24 cellular contexts compared by ENCODE assay signal in genomic region chr12:5481645-5482044, GRCh38. TPM values are rescaled to one million over a fixed set of nuclear protein-coding genes. Genes with fewer than 3 reads are reported as not detected.
A peak's percentile ranks its signal among the peaks of the same experiment; 100 is the strongest.
DNase-seq lines count a peak whose midpoint lies in the region; ATAC-seq, FAIRE-seq and TF ChIP-seq lines count a peak whose summit lies in the region.
"Had no signal": no experiment of that assay in that cellular context is flagged by ENCODE, and none has a peak within 500 bp of the region (broad histone marks: within the 10 kb centered on the region; RNA-seq: fewer than 3 reads in every experiment).

No MANE protein-coding gene starts in this region.

- H4K20me1 ChIP-seq in IMR-90 (ENCODE audit: insufficient read depth, low read length) (peaks cover 10% of the 10 kb centered on the region), H1 (replicated peaks in 1 of 2; ENCODE audit: control insufficient read depth in 1 of 2, insufficient read depth in 2 of 2, low read length in 2 of 2) (no peaks in the 10 kb centered on the region)
- H4K20me1 ChIP-seq: BLaER1 treated with 17β-estradiol and CSF1 and Interleukin-3, amounts not matched to agents 10 nM and 100 nM had no signal

- H3K27me3 ChIP-seq in IMR-90 (ENCODE audit: control insufficient read depth, insufficient read depth, low read length) (no peaks in the 10 kb centered on the region), H1 (replicated peaks in 1 of 4; ENCODE audit: control insufficient read depth in 3 of 4, extremely low read depth in 1 of 4, insufficient read depth in 3 of 4, low read length in 3 of 4) (peaks cover 0 to 6% (median 0%) of the 10 kb centered on the region in 4 experiments; a peak in 4 of 7 replicates), upper lobe of right lung (no peaks in the 10 kb centered on the region)
- H3K27me3 ChIP-seq: BLaER1 treated with 17β-estradiol and CSF1 and Interleukin-3, amounts not matched to agents 10 nM and 100 nM had no signal

- BruUV-seq in IMR-90 (replicated peaks; lab: Mats Ljungman, UMichigan), result no TSS peak

- H3K4me1 ChIP-seq in IMR-90 (ENCODE audit: control insufficient read depth, insufficient read depth, low read length) (peaks cover 35% of the 10 kb centered on the region), H1 (replicated peaks in 1 of 4; ENCODE audit: control insufficient read depth in 3 of 4, insufficient read depth in 4 of 4, low read length in 3 of 4) (peaks cover 3 to 18% (median 11%) of the 10 kb centered on the region in 4 experiments; a peak in 6 of 7 replicates), upper lobe of right lung (no peaks in the 10 kb centered on the region)
- H3K4me1 ChIP-seq: A549, BE2C had no signal

- CTCF ChIA-PET in IMR-90 (lab: Yijun Ruan, JAX), result no interaction called here
- CTCF ChIA-PET in H1 (lab: Charles Lee; ENCODE audit: partially characterized antibody), result no interaction called here

- peak overlapping the region; percentile 55; the same call in 1 of the 2 replicates for H2BK12ac ChIP-seq in H1 (ENCODE audit: low read depth, low read length)

- H3K4me3 ChIP-seq in IMR-90 (ENCODE audit: insufficient read depth, low read depth, low read length) (no peak overlapping the region), H1 (ENCODE audit: extremely low read depth in 1 of 4, insufficient read depth in 2 of 4, low read depth in 3 of 4, low read length in 4 of 4) (no peak overlapping the region), upper lobe of right lung (no peak overlapping the region)
- H3K4me3 ChIP-seq: A549; BLaER1 treated with 17β-estradiol and CSF1 and Interleukin-3, amounts not matched to agents 10 nM and 100 nM; GM12878 had no signal

- H3K14ac ChIP-seq in IMR-90 (replicated peaks; ENCODE audit: low read depth, low read length) (peak overlapping the region; percentile 37; the same call in 1 of the 2 replicates), H1 (ENCODE audit: insufficient read length) (no peak overlapping the region)

- peaks cover 35% of the 10 kb centered on the region for H3K9me1 ChIP-seq in IMR-90 (ENCODE audit: insufficient read depth, low read length)

- 80% methylated on average over 2 of the region's 5 CpGs; no CpG with 5 or more reads in 1 of the 2 experiments for WGBS in IMR-90 (ENCODE audit: extremely low coverage in 2 of 2, insufficient read length in 1 of 2), 2 experiments
- WGBS in H1 (ENCODE audit: extremely low coverage in 1 of 2, insufficient coverage in 1 of 2, insufficient read length in 1 of 2, insufficient replicate concordance in 2 of 2, low coverage in 1 of 2, low lambda C conversion rate in 2 of 2, missing lambda C conversion rate in 1 of 2), 2 experiments, result 87% methylated on average over 5 of the region's 5 CpGs; no CpG with 5 or more reads in 1 of the 2 experiments

- H4K5ac ChIP-seq in IMR-90 (ENCODE audit: low read depth, low read length), result no peak overlapping the region
- no peak overlapping the region for H4K5ac ChIP-seq in H1 (ENCODE audit: insufficient read length, low read depth, low read length)

- 0 out of 2 replicates have a peak overlapping the region, but pooled peaks have one; percentile 36 for H4K91ac ChIP-seq in IMR-90 (ENCODE audit: insufficient read depth, low read depth, low read length)
- no peak overlapping the region for H4K91ac ChIP-seq in H1 (replicated peaks; ENCODE audit: insufficient read length, low read length)

- no peak overlapping the region for H2AK9ac ChIP-seq in IMR-90 (replicated peaks; ENCODE audit: low read depth, low read length, poor library complexity)

- TF ChIP-seq RAD21 in IMR-90 (IDR thresholded peaks at IDR 0.05; ENCODE audit: low read length) (no peak), H1 (IDR thresholded peaks at IDR 0.05 in 1 of 2, conservative IDR thresholded peaks at IDR 0.05 in 1 of 2; ENCODE audit: low read depth in 2 of 2, low read length in 2 of 2) (no peak)

- H3K9me3 ChIP-seq in IMR-90 (ENCODE audit: control insufficient read depth, insufficient read depth, low read length) (no peaks in the 10 kb centered on the region), H1 (ENCODE audit: insufficient read depth in 2 of 2, low read depth in 1 of 2, low read length in 1 of 2) (no peaks in the 10 kb centered on the region), upper lobe of right lung (no peaks in the 10 kb centered on the region)
- H3K9me3 ChIP-seq: BE2C; BLaER1 treated with 17β-estradiol and CSF1 and Interleukin-3, amounts not matched to agents 10 nM and 100 nM had no signal

- TF ChIP-seq POLR2A in GM12891 (IDR thresholded peaks at IDR 0.05; ENCODE audit: low read depth, low read length), result no peak
- TF ChIP-seq POLR2A in IMR-90 (IDR thresholded peaks at IDR 0.05; ENCODE audit: low read depth, low read length), result no peak
- no peak for TF ChIP-seq POLR2A in H1 (IDR thresholded peaks at IDR 0.05; ENCODE audit: control extremely low read depth in 1 of 2, low read depth in 2 of 2, low read length in 2 of 2)

- no peak overlapping the region for H3K56ac ChIP-seq in IMR-90 (ENCODE audit: extremely low read depth, insufficient read depth, low read length)
- H3K56ac ChIP-seq in H1 (replicated peaks; ENCODE audit: insufficient read length, low read depth, low read length), result no peak overlapping the region

- H2BK15ac ChIP-seq in IMR-90 (ENCODE audit: low read depth, low read length) (peak overlapping the region; percentile 84; the same call in 2 of the 3 replicates), H1 (ENCODE audit: low read length) (peak overlapping the region; percentile 75; the same call in 1 of the 2 replicates)

- H3K4me2 ChIP-seq in IMR-90 (ENCODE audit: low read depth, low read length), result no peak overlapping the region
- H3K4me2 ChIP-seq in H1 (ENCODE audit: insufficient read depth in 1 of 2, low read depth in 2 of 2, low read length in 2 of 2), result peak overlapping the region in 1 of 2 experiments; percentile 94; a peak in 1 of 4 replicates
- H3K4me2 ChIP-seq: A549; BLaER1 treated with 17β-estradiol and CSF1 and Interleukin-3, amounts not matched to agents 10 nM and 100 nM had no signal

- H3K4ac ChIP-seq in IMR-90 (ENCODE audit: low read depth, low read length) (peak overlapping the region; percentile 94; the same call in 1 of the 2 replicates), H1 (replicated peaks; ENCODE audit: insufficient read length, low read depth, low read length) (peak overlapping the region; percentile 19)

- H3K18ac ChIP-seq in IMR-90 (ENCODE audit: low read depth, low read length), result no peak overlapping the region
- no peak overlapping the region for H3K18ac ChIP-seq in H1 (ENCODE audit: extremely low read depth, low read length)

- H4K8ac ChIP-seq in IMR-90 (ENCODE audit: low read depth in 2 of 2, low read length in 2 of 2), result peak overlapping the region in 1 of 2 experiments; percentile 65; a peak in 2 of 4 replicates
- H4K8ac ChIP-seq in H1 (ENCODE audit: extremely low read depth, insufficient read depth, low read length), result no peak overlapping the region

- no peak for TF ChIP-seq EP300 in H1 (IDR thresholded peaks at IDR 0.05; ENCODE audit: borderline replicate concordance in 1 of 2, low read depth in 2 of 2, low read length in 2 of 2)

- dilution Hi-C loops in IMR-90 (cut with HindIII; ENCODE audit: low sequenced_read_pairs, unreplicated experiment), result no loop called here

- TF ChIP-seq CTCF in IMR-90 (conservative IDR thresholded peaks at IDR 0.05; ENCODE audit: low read depth, low read length), result no peak
- no peak for TF ChIP-seq CTCF in H1 (IDR thresholded peaks at IDR 0.05; ENCODE audit: control extremely low read depth in 1 of 3, insufficient read depth in 1 of 3, low read depth in 1 of 3, low read length in 3 of 3)
- TF ChIP-seq CTCF in upper lobe of right lung (IDR thresholded peaks at IDR 0.05), result no peak

- peaks cover 9% of the 10 kb centered on the region for H3K23me2 ChIP-seq in H1 (ENCODE audit: low read depth, low read length)

- no peak overlapping the region for H3K9ac ChIP-seq in IMR-90 (ENCODE audit: low read depth, low read length)
- no peak overlapping the region for H3K9ac ChIP-seq in H1 (replicated peaks in 1 of 4; ENCODE audit: extremely low read depth in 1 of 4, low read depth in 3 of 4, low read length in 3 of 4)
- H3K9ac ChIP-seq: BLaER1 treated with 17β-estradiol and CSF1 and Interleukin-3, amounts not matched to agents 10 nM and 100 nM had no signal

- H3K79me2 ChIP-seq in H1 (ENCODE audit: control insufficient read depth in 1 of 2, insufficient read depth in 2 of 2, low read length in 2 of 2), result no peaks in the 10 kb centered on the region

- peaks cover 15% of the 10 kb centered on the region for H3K36me3 ChIP-seq in IMR-90 (ENCODE audit: control insufficient read depth, insufficient read depth, low read length)
- no peaks in the 10 kb centered on the region; a peak in 1 of 8 replicates for H3K36me3 ChIP-seq in H1 (ENCODE audit: control insufficient read depth in 2 of 4, insufficient read depth in 4 of 4, low read length in 3 of 4)
- no peaks in the 10 kb centered on the region for H3K36me3 ChIP-seq in upper lobe of right lung
- H3K36me3 ChIP-seq: BE2C; BLaER1 treated with 17β-estradiol and CSF1 and Interleukin-3, amounts not matched to agents 10 nM and 100 nM had no signal

- H2AK5ac ChIP-seq in IMR-90 (ENCODE audit: low read depth, low read length) (peak overlapping the region; percentile 72), H1 (ENCODE audit: low read depth, low read length) (peak overlapping the region; percentile 91; the same call in 1 of the 2 replicates)

- peak overlapping the region; percentile 89; the same call in 1 of the 2 replicates for H3K23ac ChIP-seq in IMR-90 (ENCODE audit: low read depth, low read length)
- no peak overlapping the region for H3K23ac ChIP-seq in H1 (ENCODE audit: insufficient read length)

- DNase-seq in GM12891 (ENCODE audit: insufficient read length, low spot score), result no peak
- no peak for DNase-seq in IMR-90
- no peak for DNase-seq in H1 (ENCODE audit: low read depth in 1 of 2, low spot score in 2 of 2)
- no peak for DNase-seq in upper lobe of right lung
- DNase-seq in mucosa of gallbladder (ENCODE audit: low spot score), result no peak
- DNase-seq in NCI-H82 treated with DMSO at 0.1 percent for 48 hours (lab: John Stamatoyannopoulos, UW; ENCODE audit: unreplicated experiment), result no peak
- no peak for DNase-seq in occipital lobe (lab: John Stamatoyannopoulos, UW)
- DNase-seq: 8988T; ACHN; AML-193; BE2C; CD4-positive, alpha-beta T cell; CD8-positive, alpha-beta memory T cell; DMS 273 treated with DMSO at 0.1 percent for 48 hours; DMS79; EL; GDM1; GOT3; HCEC 1CT had no signal

- H3K27ac ChIP-seq in IMR-90 (ENCODE audit: insufficient read depth, low read length) (no peak overlapping the region), H1 (ENCODE audit: low read depth, low read length) (no peak overlapping the region), upper lobe of right lung (no peak overlapping the region)
- H3K27ac ChIP-seq: A549; BLaER1 treated with 17β-estradiol and CSF1 and Interleukin-3, amounts not matched to agents 10 nM and 100 nM had no signal

- POLR2A ChIA-PET in IMR-90 (lab: Charles Lee; ENCODE audit: unreplicated experiment), result no interaction called here
- POLR2A ChIA-PET in H1 (lab: Charles Lee; ENCODE audit: partially characterized antibody), result no interaction called here

- FAIRE-seq in GM12891 (lab: Jason Lieb, UNC), result peak; percentile 60
- no peak for FAIRE-seq in H1 (lab: Jason Lieb, UNC)
- FAIRE-seq: A549, GM12878, GM18507 had no signal

- peaks cover 62 to 94% of the 10 kb centered on the region in 2 experiments for H3K79me1 ChIP-seq in IMR-90 (ENCODE audit: low read depth in 1 of 2, low read length in 2 of 2)
- no peaks in the 10 kb centered on the region for H3K79me1 ChIP-seq in H1 (ENCODE audit: low read depth, low read length)

- H2BK20ac ChIP-seq in IMR-90 (ENCODE audit: low read depth, low read length) (no peak overlapping the region), H1 (ENCODE audit: low read length) (peak overlapping the region; percentile 23; the same call in 1 of the 2 replicates)

- intact Hi-C loops in IMR-90 (cut with micrococcal nuclease) (no loop called here), upper lobe of right lung (cut with DNase I) (no loop called here)

- H2BK120ac ChIP-seq in IMR-90 (ENCODE audit: low read depth, low read length) (no peak overlapping the region), H1 (replicated peaks; ENCODE audit: low read depth, low read length) (no peak overlapping the region)

- in situ Hi-C loops in IMR-90 (cut with MboI; ENCODE audit: low sequenced_read_pairs), result no loop called here

- no peak overlapping the region for H2AFZ ChIP-seq in IMR-90 (replicated peaks; ENCODE audit: low read length, poor library complexity)
- H2AFZ ChIP-seq in H1 (ENCODE audit: low read length), result no peak overlapping the region

- H2BK5ac ChIP-seq in IMR-90 (ENCODE audit: low read depth, low read length, poor library complexity, severe bottlenecking) (peak overlapping the region; percentile 91), H1 (ENCODE audit: low read depth, low read length) (peak overlapping the region; percentile 45; the same call in 1 of the 2 replicates)

- ATAC-seq in IMR-90 (ENCODE audit: low read depth), result no peak
- peak; percentile 21 for ATAC-seq in upper lobe of right lung
- ATAC-seq: A549, GM12878 had no signal

RNA-seq across cellular contexts. Expression of gene NTF3, which starts 49.7 kb away (rescaled TPM):
- not detected for polyA plus RNA-seq in GM12891 (2012; ENCODE audit: low read depth, missing spikeins)
- total RNA-seq in IMR-90 (2012; rRNA removed) (12.2 TPM in 2 replicates), upper lobe of right lung (0.93 TPM), mucosa of gallbladder (0.46 TPM), occipital lobe (2.3 TPM)
- polyA plus RNA-seq in IMR-90 (2012; rRNA removed) (32.4 and 36.0 TPM in 2 replicates), H1 (2011; rRNA removed) (1.4 and 1.5 TPM in 2 replicates)
- 27.9 and 38.6 TPM in 2 replicates for polyA plus RNA-seq in IMR-90 (2012; cell fraction: cytosol; rRNA removed)
- 52.0 and 83.7 TPM in 2 replicates for polyA plus RNA-seq in IMR-90 (2012; cell fraction: nucleus; rRNA removed; ENCODE audit: low replicate concordance)
- total RNA-seq in H1 (2021; fragmentation: NEBNext Ultra II Directional; extraction: Animal tissue kit (Norgen Biotek cat#: 25700)), result 1.2 and 2.3 TPM in 2 replicates
- polyA plus RNA-seq in H1 (2011; cell fraction: cytosol; rRNA removed), result 2.2 TPM
- 3.0 TPM for polyA plus RNA-seq in H1 (2011; cell fraction: nucleus; rRNA removed)
- 1.5 to 2.0 TPM (median 1.6 TPM) in 4 replicates for polyA plus RNA-seq in H1 (2012, experiment 1 of 2)
- polyA plus RNA-seq in H1 (2012, experiment 2 of 2), result 0.94 TPM
- polyA plus RNA-seq in H1 (2013, experiment 1 of 2), result 0.45 TPM
- 0.53 TPM for polyA plus RNA-seq in H1 (2013, experiment 2 of 2)
- 2.2 and 2.3 TPM in 2 replicates for polyA minus RNA-seq in H1 (2011; rRNA and poly(A)+ RNA removed)
- polyA minus RNA-seq in H1 (2011; cell fraction: cytosol; rRNA and poly(A)+ RNA removed), result 1.5 TPM
- 4.7 TPM for polyA minus RNA-seq in H1 (2011; cell fraction: nucleus; rRNA and poly(A)+ RNA removed)
- total RNA-seq: CD4-positive, alpha-beta T cell; CD8-positive, alpha-beta memory T cell; GM12878 had no signal
- polyA plus RNA-seq: A549; CD14-positive monocyte; CD8-positive, alpha-beta memory T cell had no signal
